ENCODE assay signal across 1 cellular context in the genomic region with DNA sequence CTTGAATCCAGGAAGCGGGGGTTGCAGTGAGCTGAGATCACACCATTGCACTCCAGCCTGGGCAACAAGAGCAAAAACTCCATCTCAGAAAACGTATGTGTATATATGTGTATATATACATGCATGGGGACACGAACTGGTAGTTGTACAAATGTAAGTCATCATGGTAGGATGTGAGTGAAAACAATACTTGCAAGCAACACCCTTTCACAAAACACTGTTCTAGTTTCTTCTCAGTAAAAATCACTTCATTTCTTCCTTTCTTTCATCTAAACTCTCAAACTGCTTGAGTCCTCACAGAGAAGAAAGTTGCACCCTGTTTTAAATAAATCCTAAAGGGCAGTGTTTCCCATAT.
TF ChIP-seq lines count a peak whose summit lies in the region.

No MANE protein-coding gene starts in this region.

TF ChIP-seq in GM12891, 5 proteins besides CTCF, POLR2A, EP300 and RAD21:
- TF ChIP-seq POU2F2 (IDR thresholded peaks at IDR 0.05; ENCODE audit: low read depth, low read length) = no peak
- TF ChIP-seq POLR2AphosphoS5 (IDR thresholded peaks at IDR 0.05; ENCODE audit: low read depth, low read length) = no peak
- no peak for TF ChIP-seq PAX5 (IDR thresholded peaks at IDR 0.05; ENCODE audit: insufficient read depth, low read length, severe bottlenecking)
- no peak for TF ChIP-seq TAF1 (IDR thresholded peaks at IDR 0.05; ENCODE audit: low read depth, low read length)
- TF ChIP-seq SPI1 (IDR thresholded peaks at IDR 0.05; ENCODE audit: low read depth, low read length) = no peak
